Comparison of ENCODE assay signal across 26 cellular contexts in the genomic region with DNA sequence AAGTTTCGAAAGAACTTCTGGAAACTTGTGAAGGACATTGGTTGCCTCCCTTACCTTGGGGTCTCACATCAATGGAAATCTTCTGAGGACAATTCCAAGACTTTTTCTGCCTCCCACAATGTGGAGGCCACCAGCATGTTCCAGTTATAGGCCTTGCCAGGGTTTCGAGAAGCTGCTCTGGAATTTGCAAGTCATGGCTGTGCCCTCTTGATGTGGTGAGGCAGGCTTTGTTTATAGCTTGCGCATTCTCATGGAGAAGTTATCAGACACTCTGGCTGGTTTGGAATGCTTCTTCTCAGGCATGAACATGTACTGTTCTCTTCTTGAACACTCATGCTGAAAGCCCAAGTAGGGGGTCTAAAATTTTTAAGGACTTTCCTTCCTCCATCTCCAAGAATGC. TPM values are rescaled to one million over a fixed set of nuclear protein-coding genes. Genes with fewer than 3 reads are reported as not detected.
DNase-seq lines count a peak whose midpoint lies in the region; ATAC-seq, FAIRE-seq and TF ChIP-seq lines count a peak whose summit lies in the region.
"Had no signal": no experiment of that assay in that cellular context is flagged by ENCODE, and none has a peak within 500 bp of the region (broad histone marks: within the 10 kb centered on the region; RNA-seq: fewer than 3 reads in every experiment).

No MANE protein-coding gene starts in this region.

- ATAC-seq in Right ventricle myocardium superior (ENCODE audit: poor library complexity) = peak; percentile 33
- ATAC-seq in right cardiac atrium = no peak
- no peak for ATAC-seq in pancreas
- ATAC-seq: activated T-cell treated with anti-CD3 and anti-CD28 coated beads, Interleukin-2, amount 50 U/mL, for 4 hours; Panc1 had no signal

- H2AFZ ChIP-seq in astrocyte (ENCODE audit: low read depth, low read length) = no peak overlapping the region

- H3K79me2 ChIP-seq in astrocyte (ENCODE audit: insufficient read depth, low read length) = no peaks in the 10 kb centered on the region

- no peaks in the 10 kb centered on the region for H3K27me3 Mint-ChIP-seq in astrocyte (ENCODE audit: low read depth, unreplicated experiment)
- H3K27me3 Mint-ChIP-seq: activated CD4-positive, alpha-beta T cell treated with anti-CD3 and anti-CD28 coated beads, Interleukin-2, amount 10 ng/mL, durations not matched to agents 7 days and 5 days; activated naive CD8-positive, alpha-beta T cell; CD4-positive, CD25-positive, alpha-beta regulatory T cell had no signal

- WGBS in right cardiac atrium = 90% methylated on average over 3 of the region's 3 CpGs
- 90 to 98% (median 95%) methylated on average over 3 of the region's 3 CpGs for WGBS in spleen, 5 donors
- WGBS in pancreas, 2 donors = 93 to 94% methylated on average over 3 of the region's 3 CpGs

- H3K4me1 ChIP-seq in right cardiac atrium (ENCODE audit: control insufficient read depth, insufficient read depth, low read length) = no peaks in the 10 kb centered on the region
- H3K4me1 ChIP-seq in Peyer's patch = peaks cover 0 to 5% (median 0%) of the 10 kb centered on the region in 4 donors
- no peaks in the 10 kb centered on the region for H3K4me1 ChIP-seq in astrocyte (ENCODE audit: insufficient read depth, low read length)
- H3K4me1 ChIP-seq in spleen = peaks cover 0 to 52% (median 7%) of the 10 kb centered on the region in 6 donors
- no peaks in the 10 kb centered on the region for H3K4me1 ChIP-seq in pancreas
- H3K4me1 ChIP-seq: breast epithelium, suprapubic skin had no signal

- TF ChIP-seq CTCF in Peyer's patch (IDR thresholded peaks at IDR 0.05) (no peak), astrocyte (IDR thresholded peaks at IDR 0.05; ENCODE audit: insufficient read depth, low read depth, low read length) (no peak), spleen (IDR thresholded peaks at IDR 0.05 in 8 of 11, conservative IDR thresholded peaks at IDR 0.05 in 3 of 11) (no peak), pancreas (IDR thresholded peaks at IDR 0.05) (no peak)

- H4K20me1 ChIP-seq in astrocyte (ENCODE audit: insufficient read depth, low read length) = no peaks in the 10 kb centered on the region

- intact Hi-C loops in Right ventricle myocardium superior (cut with DNase I) = no loop called here
- intact Hi-C loops in right cardiac atrium (cut with DNase I) = no loop called here
- intact Hi-C loops in spleen (cut with DNase I; ENCODE audit: low total_unique reads) = no loop called here
- intact Hi-C loops in pancreas (cut with DNase I) = no loop called here

- no peak for FAIRE-seq in astrocyte (lab: Jason Lieb, UNC)
- FAIRE-seq in pancreas (lab: Jason Lieb, UNC) = no peak
- FAIRE-seq: frontal cortex, TTC549 had no signal

- H3K9ac ChIP-seq in astrocyte (ENCODE audit: low read length) = no peak overlapping the region
- H3K9ac ChIP-seq: SK-N-SH had no signal

- no peak overlapping the region for H3K4me2 ChIP-seq in astrocyte (ENCODE audit: low read length)
- H3K4me2 ChIP-seq: SK-N-SH had no signal

- no peaks in the 10 kb centered on the region for H3K9me3 ChIP-seq in right cardiac atrium (ENCODE audit: control insufficient read depth, low read length)
- no peaks in the 10 kb centered on the region for H3K9me3 ChIP-seq in Peyer's patch
- no peaks in the 10 kb centered on the region for H3K9me3 ChIP-seq in astrocyte (ENCODE audit: insufficient read depth, low read depth, low read length)
- H3K9me3 ChIP-seq in spleen = no peaks in the 10 kb centered on the region
- no peaks in the 10 kb centered on the region for H3K9me3 ChIP-seq in pancreas
- H3K9me3 ChIP-seq: breast epithelium, SK-N-SH, suprapubic skin had no signal

- DNase-seq in Right ventricle myocardium superior = no peak
- no peak for DNase-seq in right cardiac atrium
- no peak for DNase-seq in Peyer's patch
- no peak for DNase-seq in astrocyte (ENCODE audit: low read depth)
- no peak for DNase-seq in spleen
- DNase-seq in pancreas = no peak
- no peak for DNase-seq in middle frontal gyrus (ENCODE audit: extremely low spot score, low spot score)
- no peak for DNase-seq in iPS-NIHi11 (ENCODE audit: low spot score)
- DNase-seq: activated CD4-positive, alpha-beta T cell treated with anti-CD3 and anti-CD28 coated beads, Interleukin-2, amount 10 ng/mL, durations not matched to agents 7 days and 5 days; activated T-cell treated with anti-CD3 and anti-CD28 coated beads, Interleukin-2, amount 50 U/mL, for 4 hours; CD4-positive, CD25-positive, alpha-beta regulatory T cell; dermis blood vessel endothelial cell; KG1; mesendoderm; MV-4-11; NCI-H187 treated with DMSO at 0.1 percent for 48 hours; NCI-H226; SK-N-SH had no signal

- peaks cover 26% of the 10 kb centered on the region for H3K36me3 Mint-ChIP-seq in astrocyte (ENCODE audit: low read depth, unreplicated experiment)

- TF ChIP-seq POLR2A in Peyer's patch (IDR thresholded peaks at IDR 0.05) (no peak), spleen (IDR thresholded peaks at IDR 0.05) (no peak)

- H3K4me3 Mint-ChIP-seq in astrocyte (ENCODE audit: unreplicated experiment) = no peak overlapping the region
- H3K4me3 Mint-ChIP-seq: activated CD4-positive, alpha-beta T cell treated with anti-CD3 and anti-CD28 coated beads, Interleukin-2, amount 10 ng/mL, durations not matched to agents 7 days and 5 days; activated naive CD8-positive, alpha-beta T cell; activated T-cell treated with anti-CD3 and anti-CD28 coated beads, Interleukin-2, amount 50 U/mL, for 4 hours had no signal

- H3K27me3 ChIP-seq in right cardiac atrium (ENCODE audit: control insufficient read depth, insufficient read depth) = no peaks in the 10 kb centered on the region
- no peaks in the 10 kb centered on the region for H3K27me3 ChIP-seq in Peyer's patch
- H3K27me3 ChIP-seq in astrocyte (ENCODE audit: insufficient read depth, low read length) = no peaks in the 10 kb centered on the region
- H3K27me3 ChIP-seq in spleen (replicated peaks in 1 of 7) = no peaks in the 10 kb centered on the region
- no peaks in the 10 kb centered on the region for H3K27me3 ChIP-seq in pancreas
- H3K27me3 ChIP-seq: breast epithelium, suprapubic skin had no signal

- peaks cover 9% of the 10 kb centered on the region for H3K4me1 Mint-ChIP-seq in astrocyte (ENCODE audit: low read depth, unreplicated experiment)

- H3K27ac ChIP-seq in right cardiac atrium (ENCODE audit: low read length) (no peak overlapping the region), Peyer's patch (peak overlapping the region; percentile 19 to 80 (median 30)), astrocyte (ENCODE audit: low read depth, low read length) (no peak overlapping the region), spleen (peak overlapping the region in 5 of 8 donors; percentile 10 to 89 (median 75)), pancreas (no peak overlapping the region)
- H3K27ac ChIP-seq: breast epithelium, suprapubic skin had no signal

- H3K27ac Mint-ChIP-seq in astrocyte (ENCODE audit: unreplicated experiment) = peak overlapping the region; percentile 81
- H3K27ac Mint-ChIP-seq: activated naive CD8-positive, alpha-beta T cell had no signal

- H3K36me3 ChIP-seq in Peyer's patch = peaks cover 0 to 65% (median 5%) of the 10 kb centered on the region in 3 donors
- peaks cover 11% of the 10 kb centered on the region for H3K36me3 ChIP-seq in astrocyte (ENCODE audit: insufficient read depth, low read length)
- H3K36me3 ChIP-seq in spleen = peaks cover 0 to 87% (median 60%) of the 10 kb centered on the region in 6 donors
- peaks cover 0 to 52% (median 13%) of the 10 kb centered on the region in 3 donors for H3K36me3 ChIP-seq in pancreas

- H3K4me3 ChIP-seq in right cardiac atrium (ENCODE audit: low read length) (no peak overlapping the region), Peyer's patch (no peak overlapping the region), astrocyte (ENCODE audit: insufficient read depth, low read depth, low read length) (no peak overlapping the region), spleen (peak overlapping the region in 1 of 8 donors; percentile 60), pancreas (no peak overlapping the region)
- H3K4me3 ChIP-seq: breast epithelium, suprapubic skin had no signal

- peaks cover 3% of the 10 kb centered on the region for H3K9me3 Mint-ChIP-seq in astrocyte (ENCODE audit: unreplicated experiment)
- H3K9me3 Mint-ChIP-seq: activated CD4-positive, alpha-beta T cell treated with anti-CD3 and anti-CD28 coated beads, Interleukin-2, amount 10 ng/mL, durations not matched to agents 7 days and 5 days; activated T-cell treated with anti-CD3 and anti-CD28 coated beads, Interleukin-2, amount 50 U/mL, for 4 hours; CD4-positive, CD25-positive, alpha-beta regulatory T cell had no signal

RNA-seq across cellular contexts. Expression of gene CXCR6, which starts 4.1 kb away (rescaled TPM):
- total RNA-seq in Right ventricle myocardium superior (0.22 TPM), right cardiac atrium (under 1 TPM in 3 of 4 donors, not detected in 1; 0.33 to 0.53 (median 0.46) TPM), Peyer's patch (1 to 10 TPM in 3 of 4 donors, not detected in 1; 1.7 to 3.6 (median 2.5) TPM), astrocyte (not detected in 2 replicates), spleen (10 to 100 TPM in 5 of 7 donors, 1 to 10 TPM in 2; 6.6 to 35.3 (median 16.0) TPM), pancreas (under 1 TPM in 5 of 6 donors, not detected in 1; 0.08 to 0.89 (median 0.72) TPM)
- polyA plus RNA-seq in right cardiac atrium (0.18 TPM), spleen (1 to 10 TPM; 2.5 to 3.7 (median 2.6) TPM), pancreas (under 1 TPM; 0.23 to 0.35 TPM)
- total RNA-seq: dermis blood vessel endothelial cell, frontal cortex, kidney epithelial cell had no signal
- polyA plus RNA-seq: neural cell, SK-N-SH had no signal

RNA-seq across cellular contexts. Expression of gene FYCO1, which starts 48.3 kb away (rescaled TPM):
- 120 TPM for total RNA-seq in Right ventricle myocardium superior
- total RNA-seq in right cardiac atrium = 100 to 1,000 TPM in 2 of 4 donors, 10 to 100 TPM in 2; 75.8 to 114 (median 97.0) TPM
- 62.7 TPM for polyA plus RNA-seq in right cardiac atrium
- total RNA-seq in Peyer's patch = 10 to 100 TPM; 35.8 to 51.2 (median 43.8) TPM
- 19.7 and 20.9 TPM in 2 replicates for total RNA-seq in astrocyte
- total RNA-seq in spleen = 10 to 100 TPM; 22.9 to 40.1 (median 34.3) TPM
- 1 to 10 TPM; 5.2 to 7.9 (median 5.7) TPM for polyA plus RNA-seq in spleen
- 10 to 100 TPM; 13.0 to 25.1 (median 17.2) TPM for total RNA-seq in pancreas
- 10 to 100 TPM in 1 of 2 donors, 1 to 10 TPM in 1; 9.3 to 10.3 TPM for polyA plus RNA-seq in pancreas

Comparison
In these comparisons a context has a peak if more than half of its experiments do, and no peak if none do; other contexts are left out.
1. H3K27ac ChIP-seq: peak in Peyer's patch (4 of 4) and spleen (5 of 8); none in right cardiac atrium (single experiment), astrocyte (single experiment) and pancreas (0 of 4).